Comparison of ENCODE assay signal across 17 cellular contexts in the genomic region with DNA sequence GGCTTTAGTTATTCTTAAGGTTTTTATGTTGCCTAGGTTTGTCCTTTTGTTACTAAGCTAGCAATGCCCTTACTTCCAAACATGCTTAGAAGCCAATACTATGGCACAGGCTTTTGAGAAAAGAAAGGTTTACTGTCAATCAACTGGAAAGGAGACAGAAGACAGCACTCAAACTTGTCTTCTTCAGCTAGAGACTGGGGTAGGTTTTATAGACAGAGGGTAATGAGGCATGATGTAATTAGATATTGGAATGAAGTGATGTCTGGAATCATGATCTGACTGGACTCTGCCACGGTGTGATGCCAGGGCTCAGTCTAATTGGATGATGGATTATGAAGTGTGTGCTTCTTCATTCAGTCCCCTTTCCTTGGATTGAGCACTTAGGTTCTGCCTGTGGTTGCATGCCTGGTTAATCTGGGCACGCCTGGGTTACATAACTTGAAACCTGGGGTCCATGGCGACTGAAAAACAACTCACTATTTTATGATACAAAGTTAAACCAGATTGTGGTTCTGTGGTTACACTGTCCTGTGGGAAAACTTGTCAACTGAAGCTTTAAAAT.
A peak's percentile ranks its signal among the peaks of the same experiment; 100 is the strongest.
DNase-seq lines count a peak whose midpoint lies in the region; ATAC-seq and TF ChIP-seq lines count a peak whose summit lies in the region.
"Had no signal": no experiment of that assay in that cellular context is flagged by ENCODE, and none has a peak within 500 bp of the region (broad histone marks: within the 10 kb centered on the region; RNA-seq: fewer than 3 reads in every experiment).

No MANE protein-coding gene starts in this region.

- in situ Hi-C loops in Caki2 (cut with HindIII; ENCODE audit: low pct_unique_long_range_greater_than_20kb, low sequenced_read_pairs): no loop called here

- no peaks in the 10 kb centered on the region for H3K36me3 Mint-ChIP-seq in T-helper 17 cell (ENCODE audit: low read depth)
- H3K36me3 Mint-ChIP-seq: activated CD4-positive, alpha-beta memory T cell treated with anti-CD3 and anti-CD28 coated beads for 36 hours; activated naive CD8-positive, alpha-beta T cell had no signal

- no peak overlapping the region for H3K27ac Mint-ChIP-seq in T-helper 17 cell
- H3K27ac Mint-ChIP-seq: activated CD4-positive, alpha-beta memory T cell treated with anti-CD3 and anti-CD28 coated beads for 36 hours; activated naive CD8-positive, alpha-beta T cell had no signal

- TF ChIP-seq CTCF in foreskin keratinocyte (conservative IDR thresholded peaks at IDR 0.05): no peak

- H3K4me1 ChIP-seq in foreskin keratinocyte: no peaks in the 10 kb centered on the region
- H3K4me1 ChIP-seq: heart right ventricle had no signal

- DNase-seq in Caki2 (ENCODE audit: low read depth) (peak; percentile 93), HK-2 (ENCODE audit: unreplicated experiment) (peak; percentile 46), OCI-M1 (lab: John Stamatoyannopoulos, UW) (peak; percentile 29), kidney glomerular epithelial cell (lab: John Stamatoyannopoulos, UW) (peak; percentile 9), mesenteric fat pad (ENCODE audit: low spot score) (no peak), T-helper 17 cell (no peak), AML-193 (lab: John Stamatoyannopoulos, UW) (no peak), foreskin keratinocyte (no peak)
- DNase-seq: activated CD4-positive, alpha-beta memory T cell treated with anti-CD3 and anti-CD28 coated beads for 36 hours; activated T-cell treated with anti-CD3 and anti-CD28 coated beads, Interleukin-2, amount 50 U/mL, for 48 hours; heart right ventricle; midbrain; NCI-H2081 treated with DMSO at 0.1 percent for 48 hours; nucleus accumbens; substantia nigra had no signal

- ATAC-seq in T-helper 17 cell (no peak), foreskin keratinocyte (no peak)
- ATAC-seq: heart right ventricle, HepG2 had no signal

- H3K27me3 ChIP-seq in foreskin keratinocyte: no peaks in the 10 kb centered on the region
- H3K27me3 ChIP-seq: heart right ventricle had no signal

- H3K27me3 Mint-ChIP-seq in T-helper 17 cell: no peaks in the 10 kb centered on the region
- H3K27me3 Mint-ChIP-seq: activated CD4-positive, alpha-beta memory T cell treated with anti-CD3 and anti-CD28 coated beads for 36 hours; activated naive CD8-positive, alpha-beta T cell had no signal

- H3K27ac ChIP-seq in foreskin keratinocyte: no peak overlapping the region
- H3K27ac ChIP-seq: heart right ventricle had no signal

- no peak overlapping the region for H3K4me3 Mint-ChIP-seq in T-helper 17 cell
- H3K4me3 Mint-ChIP-seq: activated CD4-positive, alpha-beta memory T cell treated with anti-CD3 and anti-CD28 coated beads for 36 hours; activated naive CD8-positive, alpha-beta T cell had no signal

- no peaks in the 10 kb centered on the region for H3K4me1 Mint-ChIP-seq in T-helper 17 cell

- no peaks in the 10 kb centered on the region for H3K9me3 ChIP-seq in T-helper 17 cell (ENCODE audit: control insufficient read depth, low read length, poor library complexity, severe bottlenecking)

Comparison
In these comparisons a context has a peak if more than half of its experiments do, and no peak if none do; other contexts are left out.
1. DNase-seq: peak in Caki2 (single experiment), HK-2 (single experiment), OCI-M1 (single experiment) and kidney glomerular epithelial cell (single experiment); none in mesenteric fat pad (single experiment), T-helper 17 cell (0 of 3), AML-193 (0 of 2) and foreskin keratinocyte (0 of 2).